9 cellular contexts compared by ENCODE assay signal in genomic region chr16:17396762-17397498, GRCh38.
DNase-seq lines count a peak whose midpoint lies in the region; ATAC-seq and TF ChIP-seq lines count a peak whose summit lies in the region.
"Had no signal": no experiment of that assay in that cellular context is flagged by ENCODE, and none has a peak within 500 bp of the region (broad histone marks: within the 10 kb centered on the region; RNA-seq: fewer than 3 reads in every experiment).

No MANE protein-coding gene starts in this region.

- no peaks in the 10 kb centered on the region for H3K27me3 Mint-ChIP-seq in naive thymus-derived CD8-positive, alpha-beta T cell

- no peak overlapping the region for H3K4me3 ChIP-seq in choroid plexus epithelial cell (ENCODE audit: low read depth, low read length)
- H3K4me3 ChIP-seq: SJSA1 had no signal

- H3K4me3 Mint-ChIP-seq in naive thymus-derived CD8-positive, alpha-beta T cell = peak overlapping the region in 6 of 10 donors; percentile 5 to 55 (median 20)

- DNase-seq in DMS79 (lab: John Stamatoyannopoulos, UW) (peak; percentile 89), NCI-H2171 treated with DMSO at 0.1 percent for 48 hours (lab: John Stamatoyannopoulos, UW) (peak; percentile 74), choroid plexus epithelial cell (ENCODE audit: low read depth) (peak; percentile 56), UCSD-AML1 (lab: John Stamatoyannopoulos, UW; ENCODE audit: unreplicated experiment) (no peak), GM03348 (ENCODE audit: low spot score) (no peak)
- DNase-seq in naive thymus-derived CD8-positive, alpha-beta T cell = peak in 7 of 10 donors; percentile 4 to 68 (median 50)
- no peak for DNase-seq in activated CD4-positive, CD25-positive, alpha-beta regulatory T cell treated with anti-CD3 and anti-CD28 coated beads, Interleukin-2, amount 50 U/mL, for 72 hours

- peaks cover 29 to 67% (median 58%) of the 10 kb centered on the region in 4 donors for H3K4me1 Mint-ChIP-seq in naive thymus-derived CD8-positive, alpha-beta T cell

- POLR2A ChIA-PET in naive thymus-derived CD8-positive, alpha-beta T cell (lab: Charles Lee) = interaction anchor here (0.6 to 3.4 kb wide), 5 partner anchors 27 to 53 kb away, joined by 4 to 15 read pairs (median 5); no protein-coding TSS in a partner anchor

- no peak for TF ChIP-seq CTCF in choroid plexus epithelial cell (conservative IDR thresholded peaks at IDR 0.05; ENCODE audit: low read depth, low read length)

- peaks cover 0 to 5% (median 4%) of the 10 kb centered on the region in 3 donors for H3K36me3 Mint-ChIP-seq in naive thymus-derived CD8-positive, alpha-beta T cell

- ATAC-seq in naive thymus-derived CD8-positive, alpha-beta T cell = peak; percentile 80 to 86
- ATAC-seq in GM21737 (IDR thresholded peaks at IDR 0.05; ENCODE audit: unreplicated experiment) = no peak

- H3K27ac Mint-ChIP-seq in naive thymus-derived CD8-positive, alpha-beta T cell = peak overlapping the region; percentile 73 to 95 (median 88)

- peaks cover 0 to 14% (median 0%) of the 10 kb centered on the region in 9 donors for H3K9me3 Mint-ChIP-seq in naive thymus-derived CD8-positive, alpha-beta T cell

Comparison
In these comparisons a context has a peak if more than half of its experiments do, and no peak if none do; other contexts are left out.
1. DNase-seq: peak in DMS79 (single experiment), NCI-H2171 treated with DMSO at 0.1 percent for 48 hours (single experiment), choroid plexus epithelial cell (single experiment) and naive thymus-derived CD8-positive, alpha-beta T cell (7 of 10); none in UCSD-AML1 (single experiment), activated CD4-positive, CD25-positive, alpha-beta regulatory T cell treated with anti-CD3 and anti-CD28 coated beads, Interleukin-2, amount 50 U/mL, for 72 hours (single experiment) and GM03348 (single experiment).